In the genomic region with DNA sequence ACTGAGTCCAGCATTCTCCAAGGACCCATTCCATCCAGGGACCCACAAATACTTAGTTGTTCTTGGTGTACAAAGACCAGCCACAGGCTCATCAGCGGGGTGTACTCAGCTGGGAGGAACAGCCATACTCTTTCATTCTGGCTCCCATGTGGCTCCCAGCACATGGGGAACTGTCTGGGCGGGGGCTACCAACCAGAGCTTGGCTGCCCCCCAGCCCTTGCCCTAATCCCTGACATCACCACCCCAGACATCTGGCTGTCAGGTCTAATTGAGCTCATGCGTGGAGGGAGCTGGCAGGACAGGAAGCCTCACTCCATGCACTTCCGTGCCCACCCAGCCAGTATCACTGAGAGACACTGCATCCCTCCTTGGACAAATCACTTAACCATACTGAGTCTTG, we compare ENCODE assay signal across 13 cellular contexts.
"Had no signal": no experiment of that assay in that cellular context is flagged by ENCODE, and none has a peak within 500 bp of the region (broad histone marks: within the 10 kb centered on the region; RNA-seq: fewer than 3 reads in every experiment).

No MANE protein-coding gene starts in this region.

- H3K36me3 ChIP-seq: heart left ventricle, ovary had no signal

- H3K4me3 ChIP-seq: heart left ventricle, ovary, smooth muscle cell had no signal

- DNase-seq: activated CD4-positive, alpha-beta T cell treated with anti-CD3 and anti-CD28 coated beads, Interleukin-2, amount 10 ng/mL, durations not matched to agents 7 days and 5 days; activated CD4-positive, CD25-positive, alpha-beta regulatory T cell; activated CD8-positive, alpha-beta memory T cell treated with anti-CD3 and anti-CD28 coated beads for 24 hours; activated naive CD4-positive, alpha-beta T cell treated with anti-CD3 and anti-CD28 coated beads, Interleukin-2, amount 50 U/mL, for 16 hours; activated T-cell treated with anti-CD3 and anti-CD28 coated beads for 4 hours; erythroblast; ovary; trophoblast cell had no signal

- H3K27me3 ChIP-seq: heart left ventricle, ovary had no signal

- H3K36me3 Mint-ChIP-seq: stimulated activated memory B cell treated with anti-CD40 and anti-IgM and Interleukin-4, amounts not matched to agents 10 μg/mL and 1 μg/mL and 100 μg/mL, for 72 hours had no signal

- H3K9me3 ChIP-seq: ovary had no signal

- H3K27me3 Mint-ChIP-seq: activated CD4-positive, alpha-beta T cell treated with anti-CD3 and anti-CD28 coated beads, Interleukin-2, amount 10 ng/mL, durations not matched to agents 7 days and 5 days had no signal

- H3K9me3 Mint-ChIP-seq: activated CD4-positive, alpha-beta T cell treated with anti-CD3 and anti-CD28 coated beads, Interleukin-2, amount 10 ng/mL, durations not matched to agents 7 days and 5 days; activated T-helper 2 cell treated with anti-CD3 and anti-CD28 coated beads, Interferon-gamma antibody, Interleukin-2, Interleukin-4, amounts not matched to agents 10 μg/mL and 5 μg/mL and 100 μg/mL, durations not matched to agents 14 hours and 24 hours and 36 hours had no signal

- H3K4me1 Mint-ChIP-seq: activated CD4-positive, alpha-beta T cell treated with anti-CD3 and anti-CD28 coated beads, Interleukin-2, amount 10 ng/mL, durations not matched to agents 7 days and 5 days; central memory CD8-positive, alpha-beta T cell; stimulated activated memory B cell treated with anti-CD40 and anti-IgM and Interleukin-4, amounts not matched to agents 10 μg/mL and 1 μg/mL and 100 μg/mL, for 72 hours had no signal

- ATAC-seq: stimulated activated memory B cell treated with anti-CD40 and anti-IgM and Interleukin-4, amounts not matched to agents 10 μg/mL and 1 μg/mL and 100 μg/mL, for 72 hours had no signal

- H3K4me3 Mint-ChIP-seq: activated CD4-positive, alpha-beta T cell treated with anti-CD3 and anti-CD28 coated beads, Interleukin-2, amount 10 ng/mL, durations not matched to agents 7 days and 5 days; central memory CD8-positive, alpha-beta T cell; stimulated activated memory B cell treated with anti-CD40 and anti-IgM and Interleukin-4, amounts not matched to agents 10 μg/mL and 1 μg/mL and 100 μg/mL, for 72 hours had no signal

- H3K27ac Mint-ChIP-seq: activated CD4-positive, alpha-beta T cell treated with anti-CD3 and anti-CD28 coated beads, Interleukin-2, amount 10 ng/mL, durations not matched to agents 7 days and 5 days; activated T-helper 2 cell treated with anti-CD3 and anti-CD28 coated beads, Interferon-gamma antibody, Interleukin-2, Interleukin-4, amounts not matched to agents 10 μg/mL and 5 μg/mL and 100 μg/mL, durations not matched to agents 14 hours and 24 hours and 36 hours; stimulated activated memory B cell treated with anti-CD40 and anti-IgM and Interleukin-4, amounts not matched to agents 10 μg/mL and 1 μg/mL and 100 μg/mL, for 72 hours had no signal

- H3K27ac ChIP-seq: heart left ventricle, ovary had no signal
